In genomic region chr12:30047499-30048262, GRCh38 we compare ENCODE assay signal across 14 cellular contexts.
DNase-seq lines count a peak whose midpoint lies in the region; ATAC-seq, FAIRE-seq and TF ChIP-seq lines count a peak whose summit lies in the region.
"Had no signal": no experiment of that assay in that cellular context is flagged by ENCODE, and none has a peak within 500 bp of the region (broad histone marks: within the 10 kb centered on the region; RNA-seq: fewer than 3 reads in every experiment).

No MANE protein-coding gene starts in this region.

- H3K4me2 ChIP-seq in endothelial cell of umbilical vein (ENCODE audit: insufficient read depth, low read length): peak overlapping the region; percentile 80

- H3K27me3 ChIP-seq in HUES48 (ENCODE audit: control insufficient read depth, insufficient read depth, low read length) (no peaks in the 10 kb centered on the region), NT2/D1 (ENCODE audit: insufficient read depth, insufficient read length) (no peaks in the 10 kb centered on the region), endothelial cell of umbilical vein (ENCODE audit: control insufficient read depth in 2 of 2, insufficient read depth in 2 of 2, low read length in 2 of 2) (no peaks in the 10 kb centered on the region)
- H3K27me3 ChIP-seq: neutrophil had no signal

- no peak for ATAC-seq in HG03139 (IDR thresholded peaks at IDR 0.05; ENCODE audit: unreplicated experiment)
- ATAC-seq: stimulated activated naive CD8-positive, alpha-beta T cell treated with anti-CD3 and anti-CD28 coated beads, Interleukin-15, amount 100 ng/mL, for 72 hours had no signal

- H3K9ac ChIP-seq in HUES48 (ENCODE audit: low read depth, low read length): no peak overlapping the region
- H3K9ac ChIP-seq in NT2/D1 (ENCODE audit: insufficient read length, low read depth): no peak overlapping the region
- peak overlapping the region; percentile 10 for H3K9ac ChIP-seq in endothelial cell of umbilical vein (replicated peaks; ENCODE audit: extremely low read depth, insufficient read depth, low read length)

- no peak overlapping the region for H2AFZ ChIP-seq in endothelial cell of umbilical vein (ENCODE audit: low read depth, low read length)

- dilution Hi-C loops in endothelial cell of umbilical vein (cut with MboI; ENCODE audit: extremely low pct_ligation_motif_present, low sequenced_read_pairs): no loop called here

- H3K4me1 ChIP-seq in HUES48 (ENCODE audit: control insufficient read depth, insufficient read depth, low read length): peaks cover 17% of the 10 kb centered on the region
- no peaks in the 10 kb centered on the region for H3K4me1 ChIP-seq in NT2/D1 (ENCODE audit: insufficient read depth, insufficient read length)
- peaks cover 40% of the 10 kb centered on the region for H3K4me1 ChIP-seq in endothelial cell of umbilical vein (ENCODE audit: control insufficient read depth, extremely low read depth, insufficient read depth, low read length)

- H3K4me1 Mint-ChIP-seq in osteocyte (ENCODE audit: unreplicated experiment): peaks cover 48% of the 10 kb centered on the region
- H3K4me1 Mint-ChIP-seq: stimulated activated naive CD8-positive, alpha-beta T cell treated with anti-CD3 and anti-CD28 coated beads, Interleukin-15, amount 100 ng/mL, for 72 hours had no signal

- H3K36me3 ChIP-seq in HUES48 (ENCODE audit: control insufficient read depth, insufficient read depth, low read length) (no peaks in the 10 kb centered on the region), NT2/D1 (ENCODE audit: insufficient read depth, insufficient read length, low read length) (no peaks in the 10 kb centered on the region), endothelial cell of umbilical vein (ENCODE audit: control insufficient read depth in 2 of 2, extremely low read depth in 1 of 2, insufficient read depth in 2 of 2, low read length in 2 of 2) (no peaks in the 10 kb centered on the region)
- H3K36me3 ChIP-seq: neutrophil had no signal

- DNase-seq in NT2/D1 (ENCODE audit: low read depth, low spot score): peak; percentile 43
- DNase-seq in endothelial cell of umbilical vein (ENCODE audit: low read depth, low spot score): peak; percentile 79
- DNase-seq in osteocyte (ENCODE audit: extremely low spot score, unreplicated experiment): no peak
- no peak for DNase-seq in 8988T
- no peak for DNase-seq in GM13977 (ENCODE audit: low spot score)
- DNase-seq: amniotic stem cell; NCI-H1694; OCI-M1; stimulated activated naive CD8-positive, alpha-beta T cell treated with anti-CD3 and anti-CD28 coated beads, Interleukin-15, amount 100 ng/mL, for 72 hours had no signal

- H3K9me1 ChIP-seq in endothelial cell of umbilical vein (replicated peaks; ENCODE audit: control insufficient read depth, extremely low read depth, insufficient read depth, low read length): no peaks in the 10 kb centered on the region

- no peaks in the 10 kb centered on the region for H3K36me3 Mint-ChIP-seq in osteocyte (ENCODE audit: unreplicated experiment)

- H3K9me3 Mint-ChIP-seq in osteocyte (ENCODE audit: unreplicated experiment): no peaks in the 10 kb centered on the region

- TSS peak; percentile 96 for BruUV-seq in endothelial cell of umbilical vein (replicated peaks; lab: Mats Ljungman, UMichigan)

- H3K27ac Mint-ChIP-seq in osteocyte (ENCODE audit: unreplicated experiment): peak overlapping the region; percentile 81
- H3K27ac Mint-ChIP-seq: stimulated activated naive CD8-positive, alpha-beta T cell treated with anti-CD3 and anti-CD28 coated beads, Interleukin-15, amount 100 ng/mL, for 72 hours had no signal

- in situ Hi-C loops in GM13977 (cut with MboI; ENCODE audit: low pct_unique_long_range_greater_than_20kb, low sequenced_read_pairs, unreplicated experiment): no loop called here

- intact Hi-C loops in endothelial cell of umbilical vein (cut with micrococcal nuclease): loop anchor here (1.0 to 5.0 kb wide), 5 partner anchors 21 to 305 kb away; partner anchors contain the start of gene TMTC1

- H3K27ac ChIP-seq in HUES48 (ENCODE audit: low read depth, low read length) (peak overlapping the region; percentile 77), endothelial cell of umbilical vein (ENCODE audit: insufficient read depth, low read depth, low read length) (peak overlapping the region; percentile 71)
- H3K27ac ChIP-seq: epithelial cell of prostate, neutrophil had no signal

- POLR2A ChIA-PET in endothelial cell of umbilical vein (lab: Charles Lee): interaction anchor here (0.8 kb wide), 1 partner anchor 21 kb away, joined by 3 read pairs; no protein-coding TSS in a partner anchor

- TF ChIP-seq CTCF in endothelial cell of umbilical vein (IDR thresholded peaks at IDR 0.05; ENCODE audit: extremely low read depth in 1 of 2, insufficient read depth in 1 of 2, low read depth in 1 of 2, low read length in 2 of 2) (no peak), osteocyte (IDR thresholded peaks at IDR 0.05) (no peak), GM13977 (IDR thresholded peaks at IDR 0.05; ENCODE audit: extremely low read depth, insufficient read depth, missing control alignments) (no peak)

- H4K20me1 ChIP-seq in endothelial cell of umbilical vein (replicated peaks; ENCODE audit: control insufficient read depth, extremely low read depth, insufficient read depth, low read length): no peaks in the 10 kb centered on the region

- no peak overlapping the region for H3K4me3 Mint-ChIP-seq in osteocyte (ENCODE audit: unreplicated experiment)
- H3K4me3 Mint-ChIP-seq: stimulated activated naive CD8-positive, alpha-beta T cell treated with anti-CD3 and anti-CD28 coated beads, Interleukin-15, amount 100 ng/mL, for 72 hours had no signal

- no peaks in the 10 kb centered on the region for H3K27me3 Mint-ChIP-seq in osteocyte (ENCODE audit: unreplicated experiment)
- H3K27me3 Mint-ChIP-seq: stimulated activated naive CD8-positive, alpha-beta T cell treated with anti-CD3 and anti-CD28 coated beads, Interleukin-15, amount 100 ng/mL, for 72 hours had no signal

- H3K9me3 ChIP-seq in HUES48 (ENCODE audit: control insufficient read depth, insufficient read depth, low read length) (no peaks in the 10 kb centered on the region), NT2/D1 (ENCODE audit: insufficient read depth, low read length) (0 out of 2 replicates have a peak, but pooled peaks cover 3% of the 10 kb centered on the region), endothelial cell of umbilical vein (replicated peaks; ENCODE audit: control insufficient read depth, insufficient read depth, low read length) (no peaks in the 10 kb centered on the region)
- H3K9me3 ChIP-seq: neutrophil had no signal

- TF ChIP-seq POLR2A in endothelial cell of umbilical vein (IDR thresholded peaks at IDR 0.05; ENCODE audit: low read depth, low read length): peak; percentile 32

- no peaks in the 10 kb centered on the region for H3K79me2 ChIP-seq in endothelial cell of umbilical vein (ENCODE audit: control insufficient read depth, insufficient read depth, low read length)

- peak; percentile 91 for FAIRE-seq in endothelial cell of umbilical vein (lab: Jason Lieb, UNC)
- FAIRE-seq: D721Med had no signal

- H3K4me3 ChIP-seq in HUES48 (ENCODE audit: low read depth, low read length) (no peak overlapping the region), NT2/D1 (ENCODE audit: insufficient read length, low read depth) (no peak overlapping the region), endothelial cell of umbilical vein (replicated peaks in 1 of 3; ENCODE audit: insufficient read depth in 1 of 3, low read depth in 1 of 3, low read length in 3 of 3) (peak overlapping the region in 1 of 3 experiments; percentile 38)

- CTCF ChIA-PET in endothelial cell of umbilical vein (lab: Charles Lee): interaction anchor here (0.6 to 1.9 kb wide), 6 partner anchors 17 to 77 kb away, joined by 3 to 7 read pairs (median 4); no protein-coding TSS in a partner anchor

TF ChIP-seq in endothelial cell of umbilical vein, 7 proteins besides CTCF, POLR2A, EP300 and RAD21:
- TF ChIP-seq JUN (IDR thresholded peaks at IDR 0.05; ENCODE audit: borderline replicate concordance, insufficient read depth, insufficient read length, low read depth) (peak; percentile 40), MAX (IDR thresholded peaks at IDR 0.05; ENCODE audit: insufficient read depth, insufficient read length) (no peak), GATA2 (IDR thresholded peaks at IDR 0.05; ENCODE audit: insufficient read depth, insufficient read length, low read depth, low read length) (peak; percentile 76), FOS (IDR thresholded peaks at IDR 0.05; ENCODE audit: borderline replicate concordance, insufficient read depth, low read length) (peak; percentile 72), POLR2AphosphoS5 (IDR thresholded peaks at IDR 0.05; ENCODE audit: insufficient read depth, low read depth, low read length) (peak; percentile 67), EZH2 (IDR thresholded peaks at IDR 0.05; ENCODE audit: borderline replicate concordance, low read depth, low read length, severe bottlenecking) (no peak)

Comparison
In these comparisons a context has a peak if more than half of its experiments do, and no peak if none do; other contexts are left out.
1. DNase-seq: peak in NT2/D1 (single experiment) and endothelial cell of umbilical vein (single experiment); none in osteocyte (single experiment), 8988T (single experiment) and GM13977 (single experiment).